ENCODE assay signal across 9 cellular contexts in the genomic region with DNA sequence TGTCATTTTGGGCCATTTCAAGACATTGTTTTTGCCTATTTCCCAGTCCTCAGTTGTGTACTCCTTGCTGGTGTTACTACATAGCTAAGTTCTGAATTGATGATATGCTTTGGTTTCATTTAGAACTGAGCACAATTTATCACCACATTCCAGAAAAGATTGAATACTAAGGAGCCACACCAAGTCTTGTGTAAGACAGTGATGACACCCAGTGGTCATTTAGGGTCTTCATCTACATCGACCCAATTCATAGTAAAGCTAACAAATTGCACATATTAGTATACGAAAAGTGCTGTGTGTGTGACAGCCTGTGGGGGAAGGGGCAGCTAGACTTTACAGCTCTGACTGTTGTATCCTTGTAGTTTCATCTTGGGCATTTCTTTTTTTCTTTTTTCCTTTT. TPM values are rescaled to one million over a fixed set of nuclear protein-coding genes. Genes with fewer than 3 reads are reported as not detected.
DNase-seq lines count a peak whose midpoint lies in the region; ATAC-seq, FAIRE-seq and TF ChIP-seq lines count a peak whose summit lies in the region.
"Had no signal": no experiment of that assay in that cellular context is flagged by ENCODE, and none has a peak within 500 bp of the region (broad histone marks: within the 10 kb centered on the region; RNA-seq: fewer than 3 reads in every experiment).

No MANE protein-coding gene starts in this region.

- H2AFZ ChIP-seq in endothelial cell of umbilical vein (ENCODE audit: low read depth, low read length) = no peak overlapping the region

- no peak overlapping the region for H3K27ac ChIP-seq in endothelial cell of umbilical vein (ENCODE audit: insufficient read depth, low read depth, low read length)
- H3K27ac ChIP-seq: BLaER1 treated with 17β-estradiol and CSF1 and Interleukin-3, amounts not matched to agents 10 nM and 100 nM had no signal

- dilution Hi-C loops in endothelial cell of umbilical vein (cut with MboI; ENCODE audit: extremely low pct_ligation_motif_present, low sequenced_read_pairs) = no loop called here

- H3K79me2 ChIP-seq in endothelial cell of umbilical vein (ENCODE audit: control insufficient read depth, insufficient read depth, low read length) = no peaks in the 10 kb centered on the region

- H3K4me1 ChIP-seq in endothelial cell of umbilical vein (ENCODE audit: control insufficient read depth, extremely low read depth, insufficient read depth, low read length) = peaks cover under 1% of the 10 kb centered on the region
- H3K4me1 ChIP-seq: BLaER1 treated with 17β-estradiol and CSF1 and Interleukin-3, amounts not matched to agents 10 nM and 100 nM had no signal

- H3K9ac ChIP-seq in endothelial cell of umbilical vein (replicated peaks; ENCODE audit: extremely low read depth, insufficient read depth, low read length) = no peak overlapping the region
- H3K9ac ChIP-seq: BLaER1 treated with 17β-estradiol and CSF1 and Interleukin-3, amounts not matched to agents 10 nM and 100 nM had no signal

- TF ChIP-seq CTCF in endothelial cell of umbilical vein (IDR thresholded peaks at IDR 0.05; ENCODE audit: extremely low read depth in 1 of 2, insufficient read depth in 1 of 2, low read depth in 1 of 2, low read length in 2 of 2) = no peak

- no peaks in the 10 kb centered on the region for H3K36me3 ChIP-seq in endothelial cell of umbilical vein (ENCODE audit: control insufficient read depth in 2 of 2, extremely low read depth in 1 of 2, insufficient read depth in 2 of 2, low read length in 2 of 2)
- H3K36me3 ChIP-seq: BLaER1 treated with 17β-estradiol and CSF1 and Interleukin-3, amounts not matched to agents 10 nM and 100 nM had no signal

- H3K27me3 ChIP-seq in endothelial cell of umbilical vein (ENCODE audit: control insufficient read depth in 2 of 2, insufficient read depth in 2 of 2, low read length in 2 of 2) = no peaks in the 10 kb centered on the region

- no peak for ATAC-seq in HG03097 (IDR thresholded peaks at IDR 0.05; ENCODE audit: low FRiP score, unreplicated experiment)

- no TSS peak for BruUV-seq in endothelial cell of umbilical vein (replicated peaks; lab: Mats Ljungman, UMichigan)

- no peaks in the 10 kb centered on the region for H3K9me3 ChIP-seq in endothelial cell of umbilical vein (replicated peaks; ENCODE audit: control insufficient read depth, insufficient read depth, low read length)
- H3K9me3 ChIP-seq: BLaER1 treated with 17β-estradiol and CSF1 and Interleukin-3, amounts not matched to agents 10 nM and 100 nM had no signal

- H3K4me2 ChIP-seq in endothelial cell of umbilical vein (ENCODE audit: insufficient read depth, low read length) = no peak overlapping the region
- H3K4me2 ChIP-seq: BLaER1 treated with 17β-estradiol and CSF1 and Interleukin-3, amounts not matched to agents 10 nM and 100 nM had no signal

- POLR2A ChIA-PET in endothelial cell of umbilical vein (lab: Charles Lee) = no interaction called here

- CTCF ChIA-PET in endothelial cell of umbilical vein (lab: Charles Lee) = interaction anchor here (0.5 to 5.2 kb wide), 28 partner anchors 8 to 1141 kb away, joined by 3 to 63 read pairs (median 4); partner anchors contain the start of genes DLX2, HAT1 and SLC25A12

- DNase-seq in NCI-H1105 treated with DMSO at 0.1 percent for 48 hours (lab: John Stamatoyannopoulos, UW) = peak; percentile 35
- no peak for DNase-seq in NCI-H1105 (lab: John Stamatoyannopoulos, UW)
- DNase-seq in NCI-H2227 (lab: John Stamatoyannopoulos, UW; ENCODE audit: unreplicated experiment) = peak; percentile 45
- peak; percentile 42 for DNase-seq in endothelial cell of umbilical vein (ENCODE audit: low read depth, low spot score)
- peak; percentile 38 for DNase-seq in renal cortical epithelial cell (ENCODE audit: low read depth)
- DNase-seq in stimulated activated CD4-positive, alpha-beta T cell treated with anti-CD3 and anti-CD28 coated beads, Interleukin-4, amount 100 ng/mL, for 4 hours = no peak
- no peak for DNase-seq in GM19238 (ENCODE audit: insufficient read length, low spot score)

- peak; percentile 31 for FAIRE-seq in endothelial cell of umbilical vein (lab: Jason Lieb, UNC)

- H4K20me1 ChIP-seq in endothelial cell of umbilical vein (replicated peaks; ENCODE audit: control insufficient read depth, extremely low read depth, insufficient read depth, low read length) = no peaks in the 10 kb centered on the region

- no peaks in the 10 kb centered on the region for H3K9me1 ChIP-seq in endothelial cell of umbilical vein (replicated peaks; ENCODE audit: control insufficient read depth, extremely low read depth, insufficient read depth, low read length)

- H3K4me3 ChIP-seq in endothelial cell of umbilical vein (replicated peaks in 1 of 3; ENCODE audit: insufficient read depth in 1 of 3, low read depth in 1 of 3, low read length in 3 of 3) = no peak overlapping the region
- H3K4me3 ChIP-seq: BLaER1 treated with 17β-estradiol and CSF1 and Interleukin-3, amounts not matched to agents 10 nM and 100 nM had no signal

- intact Hi-C loops in endothelial cell of umbilical vein (cut with micrococcal nuclease) = loop anchor here (1.0 kb wide), 1 partner anchor 515 kb away; no protein-coding TSS in a partner anchor

- no peak for TF ChIP-seq POLR2A in endothelial cell of umbilical vein (IDR thresholded peaks at IDR 0.05; ENCODE audit: low read depth, low read length)

TF ChIP-seq in endothelial cell of umbilical vein, 7 proteins besides CTCF, POLR2A, EP300 and RAD21:
- TF ChIP-seq JUN (IDR thresholded peaks at IDR 0.05; ENCODE audit: borderline replicate concordance, insufficient read depth, insufficient read length, low read depth) = no peak
- TF ChIP-seq, protein P1, sequence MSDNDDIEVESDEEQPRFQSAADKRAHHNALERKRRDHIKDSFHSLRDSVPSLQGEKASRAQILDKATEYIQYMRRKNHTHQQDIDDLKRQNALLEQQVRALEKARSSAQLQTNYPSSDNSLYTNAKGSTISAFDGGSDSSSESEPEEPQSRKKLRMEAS (IDR thresholded peaks at IDR 0.05; ENCODE audit: insufficient read depth, insufficient read length) = no peak
- TF ChIP-seq FOS (IDR thresholded peaks at IDR 0.05; ENCODE audit: borderline replicate concordance, insufficient read depth, low read length) = no peak
- no peak for TF ChIP-seq EZH2 (IDR thresholded peaks at IDR 0.05; ENCODE audit: borderline replicate concordance, low read depth, low read length, severe bottlenecking)
- TF ChIP-seq POLR2AphosphoS5 (IDR thresholded peaks at IDR 0.05; ENCODE audit: insufficient read depth, low read depth, low read length) = no peak

RNA-seq across cellular contexts. Expression of gene DLX2, which starts 10.9 kb away (rescaled TPM):
- not detected in 2 replicates for total RNA-seq in endothelial cell of umbilical vein
- not detected in 2 replicates for polyA plus RNA-seq in endothelial cell of umbilical vein
- 0.03 TPM in 1 of 2 replicates, not detected in the other for polyA plus RNA-seq in endothelial cell of umbilical vein (2011; cell fraction: cytosol; rRNA removed)
- polyA plus RNA-seq in endothelial cell of umbilical vein (2011; cell fraction: nucleus; rRNA removed) = not detected in 2 replicates
- polyA plus RNA-seq in endothelial cell of umbilical vein (2012) = not detected in 2 replicates
- polyA minus RNA-seq in endothelial cell of umbilical vein = not detected in 2 replicates
- polyA minus RNA-seq in endothelial cell of umbilical vein (2011; cell fraction: cytosol; rRNA and poly(A)+ RNA removed) = 0.82 TPM
- polyA minus RNA-seq in endothelial cell of umbilical vein (2011; cell fraction: nucleus; rRNA and poly(A)+ RNA removed) = not detected in 2 replicates
- total RNA-seq in renal cortical epithelial cell = 0.17 TPM in 1 of 2 replicates, not detected in the other

RNA-seq across cellular contexts. Expression of gene DLX1, which starts 28.3 kb away (rescaled TPM):
- total RNA-seq in endothelial cell of umbilical vein (not detected in 2 replicates), renal cortical epithelial cell (not detected in 2 replicates)
- 0.12 and 0.14 TPM in 2 replicates for polyA plus RNA-seq in endothelial cell of umbilical vein
- 0.06 and 0.09 TPM in 2 replicates for polyA plus RNA-seq in endothelial cell of umbilical vein (2011; cell fraction: cytosol; rRNA removed)
- polyA plus RNA-seq in endothelial cell of umbilical vein (2011; cell fraction: nucleus; rRNA removed) = 0.21 and 0.42 TPM in 2 replicates
- polyA plus RNA-seq in endothelial cell of umbilical vein (2012) = not detected in 2 replicates
- 0.36 TPM in 1 of 2 replicates, not detected in the other for polyA minus RNA-seq in endothelial cell of umbilical vein
- 1.2 TPM for polyA minus RNA-seq in endothelial cell of umbilical vein (2011; cell fraction: cytosol; rRNA and poly(A)+ RNA removed)
- not detected in 2 replicates for polyA minus RNA-seq in endothelial cell of umbilical vein (2011; cell fraction: nucleus; rRNA and poly(A)+ RNA removed)

Comparison
In these comparisons a context has a peak if more than half of its experiments do, and no peak if none do; other contexts are left out.
1. DNase-seq: peak in NCI-H1105 treated with DMSO at 0.1 percent for 48 hours (single experiment), NCI-H2227 (single experiment), endothelial cell of umbilical vein (single experiment) and renal cortical epithelial cell (single experiment); none in NCI-H1105 (single experiment), stimulated activated CD4-positive, alpha-beta T cell treated with anti-CD3 and anti-CD28 coated beads, Interleukin-4, amount 100 ng/mL, for 4 hours (0 of 2) and GM19238 (single experiment).